In the genomic region with DNA sequence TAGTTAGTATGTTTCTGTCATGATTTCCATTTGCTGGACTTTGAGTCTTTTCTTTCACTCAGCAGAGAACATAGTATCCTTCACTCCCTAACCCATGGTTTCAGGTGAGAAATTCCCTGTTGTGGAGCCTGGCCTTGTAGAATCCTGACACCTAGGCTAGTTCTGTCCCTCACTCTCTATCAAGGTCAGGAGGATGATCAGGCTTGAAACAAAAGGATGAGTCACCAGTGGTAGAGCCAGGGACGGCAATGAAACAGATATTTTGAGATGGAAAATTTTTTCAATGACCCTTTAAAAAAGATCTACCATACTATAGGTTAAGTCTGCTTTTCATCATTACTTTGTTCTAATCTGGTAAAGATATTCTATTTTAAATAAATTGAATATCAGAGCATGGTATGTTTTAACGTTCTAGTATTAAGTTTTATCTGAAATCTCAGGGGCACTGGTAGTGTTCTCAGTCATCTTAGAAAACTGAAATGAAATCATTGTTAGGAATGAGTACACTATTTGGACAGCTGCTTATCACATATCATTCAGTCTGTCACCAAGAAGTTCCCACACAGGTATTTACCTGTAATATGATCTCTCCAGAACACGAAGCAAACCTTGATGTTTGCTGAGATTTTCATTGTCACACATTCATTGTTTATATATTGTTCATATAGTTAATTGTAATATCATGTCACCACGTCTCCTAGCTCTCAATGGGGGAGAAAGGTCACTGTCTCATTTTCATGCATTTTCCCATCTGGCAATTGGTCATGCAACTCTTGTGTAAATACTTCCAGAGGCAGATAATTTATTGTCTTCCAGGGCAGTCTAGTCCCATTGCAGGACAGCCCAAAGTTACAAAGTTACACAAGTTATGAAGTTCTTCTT, we compare ENCODE assay signal across 16 cellular contexts.
"Had no signal": no experiment of that assay in that cellular context is flagged by ENCODE, and none has a peak within 500 bp of the region (broad histone marks: within the 10 kb centered on the region; RNA-seq: fewer than 3 reads in every experiment).

No MANE protein-coding gene starts in this region.

- H3K27ac Mint-ChIP-seq: activated CD4-positive, alpha-beta memory T cell treated with anti-CD3 and anti-CD28 coated beads for 36 hours; activated T-cell treated with anti-CD3 and anti-CD28 coated beads, Interleukin-2, amount 50 U/mL, for 24 hours; naive thymus-derived CD8-positive, alpha-beta T cell; stimulated activated memory B cell treated with anti-CD40 and anti-IgM and Interleukin-4, amounts not matched to agents 10 μg/mL and 1 μg/mL and 100 μg/mL, for 72 hours had no signal

- H3K36me3 Mint-ChIP-seq: activated CD4-positive, alpha-beta memory T cell treated with anti-CD3 and anti-CD28 coated beads for 36 hours; naive thymus-derived CD8-positive, alpha-beta T cell; stimulated activated memory B cell treated with anti-CD40 and anti-IgM and Interleukin-4, amounts not matched to agents 10 μg/mL and 1 μg/mL and 100 μg/mL, for 72 hours had no signal

- H3K4me1 Mint-ChIP-seq: naive thymus-derived CD8-positive, alpha-beta T cell; stimulated activated memory B cell treated with anti-CD40 and anti-IgM and Interleukin-4, amounts not matched to agents 10 μg/mL and 1 μg/mL and 100 μg/mL, for 72 hours had no signal

- H3K36me3 ChIP-seq: gastroesophageal sphincter, heart right ventricle, left lung, WERI-Rb-1 had no signal

- H3K27me3 ChIP-seq: gastroesophageal sphincter, heart right ventricle, left lung had no signal

- H3K9me3 ChIP-seq: gastroesophageal sphincter, heart right ventricle, left lung, mucosa of descending colon had no signal

- H3K4me1 ChIP-seq: gastroesophageal sphincter, left lung had no signal

- DNase-seq: activated CD4-positive, alpha-beta memory T cell treated with anti-CD3 and anti-CD28 coated beads for 36 hours; activated naive CD4-positive, alpha-beta T cell treated with anti-CD3 and anti-CD28 coated beads, Interleukin-2, amount 50 U/mL, for 16 hours; activated T-cell treated with anti-CD3 and anti-CD28 coated beads, Interleukin-2, amount 50 U/mL, for 24 hours; amniotic stem cell; caudate nucleus; heart right ventricle; islet precursor cell; left lung; mucosa of descending colon; naive thymus-derived CD8-positive, alpha-beta T cell; posterior cingulate gyrus; retina; stimulated activated CD4-positive, alpha-beta T cell treated with anti-CD3 and anti-CD28 coated beads, Interleukin-2, amount 100 ng/mL, for 48 hours; WERI-Rb-1 had no signal

- H3K4me3 ChIP-seq: gastroesophageal sphincter, heart right ventricle, left lung, mucosa of descending colon had no signal

- H3K4me3 Mint-ChIP-seq: activated CD4-positive, alpha-beta memory T cell treated with anti-CD3 and anti-CD28 coated beads for 36 hours; activated T-cell treated with anti-CD3 and anti-CD28 coated beads, Interleukin-2, amount 50 U/mL, for 24 hours; naive thymus-derived CD8-positive, alpha-beta T cell; stimulated activated memory B cell treated with anti-CD40 and anti-IgM and Interleukin-4, amounts not matched to agents 10 μg/mL and 1 μg/mL and 100 μg/mL, for 72 hours had no signal

- H3K27ac ChIP-seq: gastroesophageal sphincter, heart right ventricle, left lung, WERI-Rb-1 had no signal

- ATAC-seq: gastroesophageal sphincter; left lung; mucosa of descending colon; naive thymus-derived CD8-positive, alpha-beta T cell; stimulated activated memory B cell treated with anti-CD40 and anti-IgM and Interleukin-4, amounts not matched to agents 10 μg/mL and 1 μg/mL and 100 μg/mL, for 72 hours had no signal

- H3K27me3 Mint-ChIP-seq: activated CD4-positive, alpha-beta memory T cell treated with anti-CD3 and anti-CD28 coated beads for 36 hours; activated T-cell treated with anti-CD3 and anti-CD28 coated beads, Interleukin-2, amount 50 U/mL, for 24 hours; naive thymus-derived CD8-positive, alpha-beta T cell; stimulated activated memory B cell treated with anti-CD40 and anti-IgM and Interleukin-4, amounts not matched to agents 10 μg/mL and 1 μg/mL and 100 μg/mL, for 72 hours had no signal

- H3K9me3 Mint-ChIP-seq: activated CD4-positive, alpha-beta memory T cell treated with anti-CD3 and anti-CD28 coated beads for 36 hours had no signal
